In the genomic region with DNA sequence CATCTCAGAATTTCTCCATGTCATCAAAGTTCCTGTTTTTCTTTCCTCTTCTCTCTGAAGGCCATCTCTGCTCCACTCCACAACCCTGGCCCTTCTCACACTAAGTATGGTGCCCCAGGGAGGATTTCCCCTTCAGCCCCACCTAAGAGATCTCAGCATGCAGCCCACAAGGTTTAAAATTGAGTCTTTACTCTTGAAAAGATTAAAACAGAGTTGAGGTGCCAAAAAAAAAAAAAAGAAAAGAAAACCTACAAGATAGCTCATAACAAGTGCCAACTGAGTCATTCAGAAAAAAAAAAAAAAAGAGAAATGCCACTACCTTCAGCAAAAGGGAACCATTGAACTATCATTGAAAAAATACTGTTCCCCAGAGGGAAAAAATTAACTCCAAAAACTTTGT, we compare ENCODE assay signal across 1 cellular context.
TF ChIP-seq lines count a peak whose summit lies in the region.

No MANE protein-coding gene starts in this region.

TF ChIP-seq in HepG2, 621 proteins besides CTCF, POLR2A, EP300 and RAD21:
- TF ChIP-seq, protein P1, sequence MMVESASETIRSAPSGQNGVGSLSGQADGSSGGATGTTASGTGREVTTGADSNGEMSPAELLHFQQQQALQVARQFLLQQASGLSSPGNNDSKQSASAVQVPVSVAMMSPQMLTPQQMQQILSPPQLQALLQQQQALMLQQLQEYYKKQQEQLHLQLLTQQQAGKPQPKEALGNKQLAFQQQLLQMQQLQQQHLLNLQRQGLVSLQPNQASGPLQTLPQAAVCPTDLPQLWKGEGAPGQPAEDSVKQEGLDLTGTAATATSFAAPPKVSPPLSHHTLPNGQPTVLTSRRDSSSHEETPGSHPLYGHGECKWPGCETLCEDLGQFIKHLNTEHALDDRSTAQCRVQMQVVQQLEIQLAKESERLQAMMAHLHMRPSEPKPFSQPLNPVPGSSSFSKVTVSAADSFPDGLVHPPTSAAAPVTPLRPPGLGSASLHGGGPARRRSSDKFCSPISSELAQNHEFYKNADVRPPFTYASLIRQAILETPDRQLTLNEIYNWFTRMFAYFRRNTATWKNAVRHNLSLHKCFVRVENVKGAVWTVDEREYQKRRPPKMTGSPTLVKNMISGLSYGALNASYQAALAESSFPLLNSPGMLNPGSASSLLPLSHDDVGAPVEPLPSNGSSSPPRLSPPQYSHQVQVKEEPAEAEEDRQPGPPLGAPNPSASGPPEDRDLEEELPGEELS (CRISPR knock-in tag; IDR thresholded peaks at IDR 0.05), result no peak
